Comparison of ENCODE assay signal across 8 cellular contexts in the genomic region with DNA sequence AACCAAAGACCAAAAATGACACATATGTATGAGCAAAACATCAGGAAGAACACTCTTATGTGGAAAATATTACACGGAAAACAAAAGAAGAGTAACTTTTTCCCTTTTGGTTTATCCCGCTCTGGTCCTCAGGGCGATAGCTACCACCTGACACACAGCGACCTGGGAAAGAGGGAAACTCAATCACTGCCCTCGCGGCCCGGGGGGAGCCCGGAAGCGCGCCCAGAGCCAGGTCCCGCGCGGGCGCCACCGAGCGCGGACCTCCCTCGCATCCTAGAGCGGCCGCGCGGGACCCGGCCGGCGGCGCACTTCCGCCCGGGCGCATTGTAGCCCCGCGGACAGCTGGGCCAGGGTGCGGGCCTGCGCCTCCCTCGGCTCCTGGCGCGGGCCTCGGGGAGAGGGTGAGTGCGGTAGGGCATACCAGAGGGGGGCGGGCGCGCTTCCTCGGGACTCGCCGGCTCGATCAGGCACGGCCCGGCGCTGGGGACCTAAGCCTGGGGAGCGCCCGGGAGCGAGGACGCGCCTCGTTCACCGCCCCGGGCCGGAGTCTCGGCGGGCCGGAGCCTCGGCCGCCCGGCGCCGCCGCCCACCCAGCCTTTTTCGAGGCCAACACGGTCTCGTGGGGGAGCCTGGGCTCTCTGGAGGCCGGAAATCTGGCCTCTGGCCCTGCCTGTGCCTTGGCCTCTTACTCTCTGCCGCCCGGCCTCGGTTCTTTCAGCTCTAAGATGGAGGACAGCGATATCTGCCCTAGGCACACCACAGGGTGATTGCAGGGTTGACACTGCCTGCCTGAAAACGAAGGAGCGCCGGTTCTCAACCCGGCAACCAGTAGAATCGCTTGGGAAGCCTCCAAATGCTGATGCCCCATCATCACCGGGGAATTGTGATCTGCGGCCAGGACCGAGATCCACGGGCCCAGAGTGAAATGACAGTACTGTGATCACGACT. TPM values are rescaled to one million over a fixed set of nuclear protein-coding genes. Genes with fewer than 3 reads are reported as not detected.
DNase-seq lines count a peak whose midpoint lies in the region; ATAC-seq and TF ChIP-seq lines count a peak whose summit lies in the region.

A gene with protein sequence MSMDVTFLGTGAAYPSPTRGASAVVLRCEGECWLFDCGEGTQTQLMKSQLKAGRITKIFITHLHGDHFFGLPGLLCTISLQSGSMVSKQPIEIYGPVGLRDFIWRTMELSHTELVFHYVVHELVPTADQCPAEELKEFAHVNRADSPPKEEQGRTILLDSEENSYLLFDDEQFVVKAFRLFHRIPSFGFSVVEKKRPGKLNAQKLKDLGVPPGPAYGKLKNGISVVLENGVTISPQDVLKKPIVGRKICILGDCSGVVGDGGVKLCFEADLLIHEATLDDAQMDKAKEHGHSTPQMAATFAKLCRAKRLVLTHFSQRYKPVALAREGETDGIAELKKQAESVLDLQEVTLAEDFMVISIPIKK (plus strand): TSS at position 327 of the 948 bp plus-strand sequence. CDS start 6,365 bp downstream, outside the sequence.

- no peaks in the 10 kb centered on the region for H3K27me3 Mint-ChIP-seq in activated B cell treated with CpG ODN at 0.5 μM for 24 hours

- peak within 1 kb of the TSS; percentile 92 for H3K4me3 Mint-ChIP-seq in activated B cell treated with CpG ODN at 0.5 μM for 24 hours

- peak within 1 kb of the TSS; percentile 89 for H3K27ac Mint-ChIP-seq in activated B cell treated with CpG ODN at 0.5 μM for 24 hours

- TF ChIP-seq CTCF in AG04449 (IDR thresholded peaks at IDR 0.05; ENCODE audit: insufficient read depth, low read length, missing control alignments) (no peak), activated B cell treated with CpG ODN at 0.5 μM for 24 hours (IDR thresholded peaks at IDR 0.05) (no peak), cardiac fibroblast (IDR thresholded peaks at IDR 0.05; ENCODE audit: low read depth, low read length) (no peak)

- H3K4me3 ChIP-seq in AG04449 (ENCODE audit: low read depth, low read length) (peak within 1 kb of the TSS; percentile 81), cardiac fibroblast (replicated peaks in 1 of 2; ENCODE audit: low read depth in 2 of 2, low read length in 2 of 2) (peak within 1 kb of the TSS; percentile 64 to 80)

- intact Hi-C loops in activated B cell treated with CpG ODN at 0.5 μM for 24 hours (cut with micrococcal nuclease): loop anchor here (1.0 to 5.0 kb wide), 8 partner anchors 19 to 1476 kb away; a partner anchor contains a TSS

- CTCF ChIA-PET in AG04449 (lab: Yijun Ruan, JAX): interaction anchor here (1.0 kb wide), 1 partner anchor 18 kb away, joined by 3 read pairs; no protein-coding TSS in a partner anchor
- CTCF ChIA-PET in activated B cell treated with CpG ODN at 0.5 μM for 24 hours (lab: Charles Lee): interaction anchor here (0.8 to 1.7 kb wide), 2 partner anchors 62 to 83 kb away, joined by 3 to 7 read pairs; a partner anchor contains a TSS

- DNase-seq in AG04449 (ENCODE audit: low read depth, low spot score) (no peak), NCI-H2171 treated with DMSO at 0.1 percent for 48 hours (lab: John Stamatoyannopoulos, UW) (peak; percentile 81), activated B cell treated with CpG ODN at 0.5 μM for 24 hours (peak; percentile 75), cardiac fibroblast (ENCODE audit: low read depth in 2 of 2) (peak; percentile 75 to 87), iris pigment epithelial cell (ENCODE audit: low read depth) (peak; percentile 80)
- DNase-seq in stimulated activated CD4-positive, alpha-beta T cell treated with anti-CD3 and anti-CD28 coated beads, Interleukin-12 subunit alpha, Interleukin-12 subunit beta, amount 100 ng/mL, for 24 hours (ENCODE audit: low read depth in 2 of 2): peak; percentile 31 to 42

- peak; percentile 84 for ATAC-seq in GM18858 (IDR thresholded peaks at IDR 0.05; ENCODE audit: unreplicated experiment)
- peak; percentile 94 for ATAC-seq in HG03066 (IDR thresholded peaks at IDR 0.05; ENCODE audit: low read depth, unreplicated experiment)
- peak; percentile 95 for ATAC-seq in activated B cell treated with CpG ODN at 0.5 μM for 24 hours (ENCODE audit: low read depth)

- POLR2A ChIA-PET in AG04449 (lab: Yijun Ruan, JAX): interaction anchor here (1.0 to 2.7 kb wide), 5 partner anchors 13 to 89 kb away, joined by 3 to 11 read pairs (median 4); a partner anchor contains a TSS
- POLR2A ChIA-PET in activated B cell treated with CpG ODN at 0.5 μM for 24 hours (lab: Charles Lee): interaction anchor here (0.6 to 3.3 kb wide), 19 partner anchors 9 to 229 kb away, joined by 3 to 62 read pairs (median 5); a partner anchor contains a TSS

- H3K4me1 Mint-ChIP-seq in activated B cell treated with CpG ODN at 0.5 μM for 24 hours: peaks cover 11% of the 10 kb centered on the region

- H3K9me3 Mint-ChIP-seq in activated B cell treated with CpG ODN at 0.5 μM for 24 hours: peaks cover 10% of the 10 kb centered on the region

- H3K36me3 Mint-ChIP-seq in activated B cell treated with CpG ODN at 0.5 μM for 24 hours (ENCODE audit: low read depth): peaks cover 2% of the 10 kb centered on the region

RNA-seq across cellular contexts. Expression of the gene that starts here (rescaled TPM):
- 9.7 and 14.0 TPM in 2 replicates for total RNA-seq in activated B cell treated with CpG ODN at 0.5 μM for 24 hours
